ENCODE assay signal across 10 cellular contexts in genomic region chr11:121389651-121390050, GRCh38.
DNase-seq lines count a peak whose midpoint lies in the region; ATAC-seq and TF ChIP-seq lines count a peak whose summit lies in the region.
"Had no signal": no experiment of that assay in that cellular context is flagged by ENCODE, and none has a peak within 500 bp of the region (broad histone marks: within the 10 kb centered on the region; RNA-seq: fewer than 3 reads in every experiment).

No MANE protein-coding gene starts in this region.

- H3K36me3 ChIP-seq in endodermal cell (ENCODE audit: control insufficient read depth, insufficient read depth, low read length) (no peaks in the 10 kb centered on the region), vagina (no peaks in the 10 kb centered on the region)
- H3K36me3 ChIP-seq: uterus had no signal

- H3K27ac ChIP-seq in endodermal cell (ENCODE audit: low read depth, low read length) = peak overlapping the region; percentile 71
- no peak overlapping the region for H3K27ac ChIP-seq in vagina
- H3K27ac ChIP-seq: uterus had no signal

- H3K9me3 Mint-ChIP-seq in endodermal cell = peaks cover 4% of the 10 kb centered on the region
- no peaks in the 10 kb centered on the region for H3K9me3 Mint-ChIP-seq in natural killer cell

- intact Hi-C loops in vagina (cut with DNase I) = no loop called here
- intact Hi-C loops in natural killer cell (cut with micrococcal nuclease) = no loop called here

- TF ChIP-seq CTCF in endodermal cell (conservative IDR thresholded peaks at IDR 0.05) (no peak), vagina (IDR thresholded peaks at IDR 0.05) (no peak), natural killer cell (IDR thresholded peaks at IDR 0.05) (no peak)

- H3K4me3 ChIP-seq in endodermal cell (ENCODE audit: low read length) (no peak overlapping the region), vagina (no peak overlapping the region)
- H3K4me3 ChIP-seq: uterus had no signal

- H3K27ac Mint-ChIP-seq in endodermal cell (peak overlapping the region; percentile 29), natural killer cell (no peak overlapping the region)
- H3K27ac Mint-ChIP-seq: activated CD4-positive, alpha-beta T cell treated with anti-CD3 and anti-CD28 coated beads for 36 hours had no signal

- 20 to 59% methylated on average over 4 to 8 of the region's 8 CpGs for WGBS in endodermal cell (ENCODE audit: insufficient coverage in 1 of 2, insufficient read length in 1 of 2), 2 experiments

- H3K9me3 ChIP-seq in endodermal cell (ENCODE audit: control insufficient read depth, low read length) = no peaks in the 10 kb centered on the region
- no peaks in the 10 kb centered on the region for H3K9me3 ChIP-seq in vagina
- H3K9me3 ChIP-seq: uterus had no signal

- no peak overlapping the region for H3K9ac ChIP-seq in endodermal cell (ENCODE audit: extremely low read depth, low read length, poor library complexity, severe bottlenecking)

- H3K27me3 Mint-ChIP-seq in endodermal cell (ENCODE audit: insufficient read depth) = peaks cover 1% of the 10 kb centered on the region
- H3K27me3 Mint-ChIP-seq in natural killer cell (ENCODE audit: low read depth in 2 of 2) = peaks cover 0 to 6% of the 10 kb centered on the region in 2 donors
- H3K27me3 Mint-ChIP-seq: activated CD4-positive, alpha-beta T cell treated with anti-CD3 and anti-CD28 coated beads for 36 hours had no signal

- no peaks in the 10 kb centered on the region for H3K36me3 Mint-ChIP-seq in endodermal cell (ENCODE audit: low read depth)
- no peaks in the 10 kb centered on the region for H3K36me3 Mint-ChIP-seq in natural killer cell

- H3K4me3 Mint-ChIP-seq in endodermal cell (no peak overlapping the region), natural killer cell (no peak overlapping the region)
- H3K4me3 Mint-ChIP-seq: activated CD4-positive, alpha-beta T cell treated with anti-CD3 and anti-CD28 coated beads for 36 hours had no signal

- H3K4me1 ChIP-seq in endodermal cell (ENCODE audit: control insufficient read depth, insufficient read depth, low read length) = peaks cover 7% of the 10 kb centered on the region
- peaks cover 19% of the 10 kb centered on the region for H3K4me1 ChIP-seq in vagina
- H3K4me1 ChIP-seq: uterus had no signal

- DNase-seq in Ammon's horn (ENCODE audit: low spot score) (peak; percentile 81), NCI-H2029 (lab: John Stamatoyannopoulos, UW) (peak; percentile 80), endodermal cell (peak; percentile 63), mucosa of gallbladder (ENCODE audit: low spot score) (peak; percentile 25), GOT3 (lab: John Stamatoyannopoulos, UW) (no peak), GDM1 (lab: John Stamatoyannopoulos, UW) (no peak), vagina (ENCODE audit: extremely low spot score in 2 of 2) (no peak), natural killer cell (no peak)
- DNase-seq: activated CD4-positive, alpha-beta T cell treated with anti-CD3 and anti-CD28 coated beads for 36 hours; uterus had no signal

- no peak for ATAC-seq in natural killer cell
- ATAC-seq: activated CD4-positive, alpha-beta T cell treated with anti-CD3 and anti-CD28 coated beads for 36 hours had no signal

- H3K27me3 ChIP-seq in endodermal cell (ENCODE audit: control insufficient read depth, insufficient read depth, low read length, poor library complexity, severe bottlenecking) (no peaks in the 10 kb centered on the region), vagina (no peaks in the 10 kb centered on the region)
- H3K27me3 ChIP-seq: uterus had no signal

- TF ChIP-seq POLR2A in vagina (IDR thresholded peaks at IDR 0.05) = no peak

- peaks cover 12% of the 10 kb centered on the region for H3K4me1 Mint-ChIP-seq in endodermal cell
- peaks cover 6 to 8% of the 10 kb centered on the region in 2 donors for H3K4me1 Mint-ChIP-seq in natural killer cell

Comparison
In these comparisons a context has a peak if more than half of its experiments do, and no peak if none do; other contexts are left out.
1. DNase-seq: peak in Ammon's horn (single experiment), NCI-H2029 (single experiment), endodermal cell (single experiment) and mucosa of gallbladder (single experiment); none in GOT3 (single experiment), GDM1 (single experiment), vagina (0 of 2) and natural killer cell (single experiment).